In the genomic region with DNA sequence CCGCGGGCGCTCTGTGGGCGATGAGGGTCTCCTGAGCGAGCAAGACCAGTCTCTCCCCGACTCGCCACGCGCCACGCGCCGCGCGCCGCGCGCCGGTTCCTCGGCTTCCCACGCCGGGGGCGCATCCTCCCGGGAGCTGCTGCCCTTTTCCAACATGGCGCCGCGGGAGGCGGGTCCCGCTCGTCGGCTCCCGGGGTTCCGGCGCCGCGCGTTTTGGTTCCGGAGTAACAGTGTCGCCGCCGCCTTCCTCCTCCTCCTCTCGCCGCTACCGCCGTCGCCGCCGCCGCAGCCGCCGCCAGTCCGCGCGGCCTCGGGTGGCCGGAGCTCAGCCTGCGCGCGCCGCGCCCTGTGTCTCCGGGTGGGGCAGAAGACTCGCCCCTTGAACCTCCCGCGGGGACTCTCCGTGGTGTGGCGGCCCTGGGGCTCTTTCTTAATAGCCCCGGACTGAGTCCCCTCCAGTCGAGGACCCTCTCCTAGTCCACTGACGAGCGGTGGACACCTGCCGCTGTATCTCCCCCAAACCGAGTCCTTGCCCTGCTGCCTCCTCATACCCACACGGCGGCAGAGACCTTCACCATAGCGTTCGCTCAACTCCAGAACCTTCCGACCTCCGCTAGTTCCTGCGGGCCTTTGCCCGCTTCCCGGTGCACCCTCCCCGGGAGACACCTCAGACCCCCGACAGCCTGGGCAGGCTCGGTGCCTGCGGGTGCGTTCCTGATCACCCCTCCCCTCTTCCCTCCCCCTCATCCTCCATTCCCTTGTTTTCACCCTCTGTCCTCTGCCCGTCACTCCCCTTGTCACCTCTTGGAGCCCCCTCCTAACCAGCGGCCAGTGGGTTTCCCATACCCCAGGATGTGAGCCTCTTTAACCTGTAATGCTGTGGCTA, we compare ENCODE assay signal across 8 cellular contexts.
DNase-seq lines count a peak whose midpoint lies in the region; ATAC-seq lines count a peak whose summit lies in the region.

MAP2K5 (plus strand) TSS at position 242 of the 886 bp plus-strand sequence; CDS start at position 875, 633 bp downstream.

- DNase-seq in EL (peak; percentile 77), NCI-H226 (peak; percentile 71), cerebellar cortex (ENCODE audit: low spot score) (peak; percentile 81), kidney tubule cell (ENCODE audit: low spot score) (peak; percentile 79)
- peak; percentile 83 for DNase-seq in activated CD4-positive, CD25-positive, alpha-beta regulatory T cell treated with anti-CD3 and anti-CD28 coated beads, Interleukin-2, amount 50 U/mL, for 72 hours
- DNase-seq in stimulated activated CD4-positive, alpha-beta T cell treated with anti-CD3 and anti-CD28 coated beads, Interleukin-15, amount 100 ng/mL, for 48 hours (ENCODE audit: low read depth in 2 of 2), result peak; percentile 59 to 76

- peak; percentile 66 for ATAC-seq in HG02759 (IDR thresholded peaks at IDR 0.05; ENCODE audit: unreplicated experiment)
- no peak for ATAC-seq in HG02884 (IDR thresholded peaks at IDR 0.05; ENCODE audit: unreplicated experiment)
